18 cellular contexts compared by ENCODE assay signal in the genomic region with DNA sequence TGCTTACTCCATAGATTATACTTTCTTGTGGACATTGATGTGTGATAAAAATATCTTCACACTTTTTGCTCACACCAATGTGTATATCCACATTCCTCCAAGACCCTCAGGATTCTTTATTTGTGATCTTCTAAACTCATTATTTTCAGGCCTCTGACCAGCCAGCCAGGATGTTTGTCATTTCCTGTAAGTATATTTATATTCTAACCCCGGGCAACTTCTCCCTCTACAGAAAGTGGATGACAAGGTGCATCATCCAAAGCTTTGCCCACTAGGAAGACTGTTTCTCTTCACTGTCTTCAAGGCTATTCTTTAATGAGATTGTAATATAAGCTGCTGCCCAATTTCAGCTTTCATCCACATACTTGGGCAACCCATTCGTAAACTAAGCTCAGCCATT.
"Had no signal": no experiment of that assay in that cellular context is flagged by ENCODE, and none has a peak within 500 bp of the region (broad histone marks: within the 10 kb centered on the region; RNA-seq: fewer than 3 reads in every experiment).

No MANE protein-coding gene starts in this region.

- DNase-seq: activated CD4-positive, alpha-beta memory T cell treated with anti-CD3 and anti-CD28 coated beads, Interleukin-2, amount 10 ng/mL, durations not matched to agents 7 days and 5 days; activated CD4-positive, alpha-beta T cell treated with anti-CD3 and anti-CD28 coated beads for 4 hours; activated CD8-positive, alpha-beta memory T cell treated with anti-CD3 and anti-CD28 coated beads, Interleukin-2, amount 10 ng/mL, durations not matched to agents 7 days and 5 days; activated naive CD4-positive, alpha-beta T cell treated with Interleukin-2 at 50 U/mL for 16 hours; activated naive CD8-positive, alpha-beta T cell treated with anti-CD3 and anti-CD28 coated beads, Interleukin-2, amount 10 ng/mL, durations not matched to agents 7 days and 5 days; activated T-cell treated with anti-CD3 and anti-CD28 coated beads, Interleukin-2, amount 50 U/mL, for 24 hours; central memory CD4-positive, alpha-beta T cell; heart left ventricle; left lung; occipital lobe; posterior cingulate gyrus; sigmoid colon; stimulated activated naive B cell treated with anti-CD40 and anti-IgM and Interleukin-4, amounts not matched to agents 10 μg/mL and 1 μg/mL and 100 μg/mL, for 72 hours; upper lobe of left lung had no signal

- H3K9me3 ChIP-seq: gastroesophageal sphincter, heart left ventricle, left lung, sigmoid colon, thoracic aorta, upper lobe of left lung had no signal

- H3K4me3 ChIP-seq: gastroesophageal sphincter, heart left ventricle, left lung, sigmoid colon, thoracic aorta, upper lobe of left lung had no signal

- H3K36me3 Mint-ChIP-seq: brain; stimulated activated naive B cell treated with anti-CD40 and anti-IgM and Interleukin-4, amounts not matched to agents 10 μg/mL and 1 μg/mL and 100 μg/mL, for 72 hours had no signal

- ATAC-seq: activated CD8-positive, alpha-beta memory T cell treated with anti-CD3 and anti-CD28 coated beads, Interleukin-2, amount 10 ng/mL, durations not matched to agents 7 days and 5 days; gastroesophageal sphincter; heart left ventricle; left lung; stimulated activated naive B cell treated with anti-CD40 and anti-IgM and Interleukin-4, amounts not matched to agents 10 μg/mL and 1 μg/mL and 100 μg/mL, for 72 hours had no signal

- H3K27me3 ChIP-seq: left lung, sigmoid colon, upper lobe of left lung had no signal

- H3K27me3 Mint-ChIP-seq: activated CD8-positive, alpha-beta memory T cell treated with anti-CD3 and anti-CD28 coated beads, Interleukin-2, amount 10 ng/mL, durations not matched to agents 7 days and 5 days had no signal

- H3K27ac Mint-ChIP-seq: activated CD4-positive, alpha-beta memory T cell treated with anti-CD3 and anti-CD28 coated beads, Interleukin-2, amount 10 ng/mL, durations not matched to agents 7 days and 5 days; activated CD8-positive, alpha-beta memory T cell treated with anti-CD3 and anti-CD28 coated beads, Interleukin-2, amount 10 ng/mL, durations not matched to agents 7 days and 5 days; activated naive CD8-positive, alpha-beta T cell treated with anti-CD3 and anti-CD28 coated beads, Interleukin-2, amount 10 ng/mL, durations not matched to agents 7 days and 5 days; activated T-cell treated with anti-CD3 and anti-CD28 coated beads, Interleukin-2, amount 50 U/mL, for 24 hours; activated T-helper 2 cell treated with anti-CD3 and anti-CD28 coated beads, Interferon-gamma antibody, Interleukin-2, Interleukin-4, amounts not matched to agents 10 μg/mL and 5 μg/mL and 100 μg/mL, durations not matched to agents 14 hours and 24 hours and 36 hours; brain; stimulated activated naive B cell treated with anti-CD40 and anti-IgM and Interleukin-4, amounts not matched to agents 10 μg/mL and 1 μg/mL and 100 μg/mL, for 72 hours had no signal

- H3K36me3 ChIP-seq: gastroesophageal sphincter, heart left ventricle, left lung, sigmoid colon, thoracic aorta, upper lobe of left lung had no signal

- H3K9me3 Mint-ChIP-seq: activated CD4-positive, alpha-beta memory T cell treated with anti-CD3 and anti-CD28 coated beads, Interleukin-2, amount 10 ng/mL, durations not matched to agents 7 days and 5 days; activated naive CD8-positive, alpha-beta T cell treated with anti-CD3 and anti-CD28 coated beads, Interleukin-2, amount 10 ng/mL, durations not matched to agents 7 days and 5 days; activated T-cell treated with anti-CD3 and anti-CD28 coated beads, Interleukin-2, amount 50 U/mL, for 24 hours; activated T-helper 2 cell treated with anti-CD3 and anti-CD28 coated beads, Interferon-gamma antibody, Interleukin-2, Interleukin-4, amounts not matched to agents 10 μg/mL and 5 μg/mL and 100 μg/mL, durations not matched to agents 14 hours and 24 hours and 36 hours; stimulated activated naive B cell treated with anti-CD40 and anti-IgM and Interleukin-4, amounts not matched to agents 10 μg/mL and 1 μg/mL and 100 μg/mL, for 72 hours had no signal

- H3K27ac ChIP-seq: gastroesophageal sphincter, heart left ventricle, left lung, sigmoid colon, thoracic aorta, upper lobe of left lung had no signal

- H3K4me3 Mint-ChIP-seq: activated CD4-positive, alpha-beta memory T cell treated with anti-CD3 and anti-CD28 coated beads, Interleukin-2, amount 10 ng/mL, durations not matched to agents 7 days and 5 days; activated CD8-positive, alpha-beta memory T cell treated with anti-CD3 and anti-CD28 coated beads, Interleukin-2, amount 10 ng/mL, durations not matched to agents 7 days and 5 days; activated naive CD8-positive, alpha-beta T cell treated with anti-CD3 and anti-CD28 coated beads, Interleukin-2, amount 10 ng/mL, durations not matched to agents 7 days and 5 days; activated T-cell treated with anti-CD3 and anti-CD28 coated beads, Interleukin-2, amount 50 U/mL, for 24 hours; brain; stimulated activated naive B cell treated with anti-CD40 and anti-IgM and Interleukin-4, amounts not matched to agents 10 μg/mL and 1 μg/mL and 100 μg/mL, for 72 hours had no signal
